2 cellular contexts compared by ENCODE assay signal in the genomic region with DNA sequence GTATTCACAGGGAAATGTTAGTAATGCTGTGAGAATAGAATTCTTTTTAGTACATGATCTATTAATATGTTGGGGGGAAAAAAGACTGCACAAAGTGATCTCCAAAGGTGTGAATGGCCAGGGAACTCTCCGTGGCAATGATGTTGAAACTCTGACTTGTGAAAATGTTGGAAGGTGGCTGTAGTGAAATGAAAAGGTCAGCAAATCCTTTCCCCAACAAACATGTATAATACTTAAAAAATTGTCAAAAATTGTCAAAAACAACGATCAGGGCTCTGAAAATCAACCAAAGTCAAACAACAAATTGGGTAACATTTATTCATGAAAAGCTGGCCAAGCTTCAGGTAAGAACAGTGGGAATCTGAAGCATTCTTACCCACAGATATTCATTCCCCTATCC.
A peak's percentile ranks its signal among the peaks of the same experiment; 100 is the strongest.
TF ChIP-seq lines count a peak whose summit lies in the region.

No MANE protein-coding gene starts in this region.

TF ChIP-seq in HepG2, 621 proteins besides CTCF, POLR2A, EP300 and RAD21 (continues in another document):
- TF ChIP-seq, protein P1, sequence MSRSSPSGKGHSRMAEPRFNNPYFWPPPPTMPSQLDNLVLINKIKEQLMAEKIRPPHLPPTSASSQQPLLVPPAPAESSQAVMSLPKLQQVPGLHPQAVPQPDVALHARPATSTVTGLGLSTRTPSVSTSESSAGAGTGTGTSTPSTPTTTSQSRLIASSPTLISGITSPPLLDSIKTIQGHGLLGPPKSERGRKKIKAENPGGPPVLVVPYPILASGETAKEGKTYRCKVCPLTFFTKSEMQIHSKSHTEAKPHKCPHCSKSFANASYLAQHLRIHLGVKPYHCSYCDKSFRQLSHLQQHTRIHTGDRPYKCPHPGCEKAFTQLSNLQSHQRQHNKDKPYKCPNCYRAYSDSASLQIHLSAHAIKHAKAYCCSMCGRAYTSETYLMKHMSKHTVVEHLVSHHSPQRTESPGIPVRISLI (CRISPR knock-in tag; IDR thresholded peaks at IDR 0.05; ENCODE audit: borderline replicate concordance), result no peak
- TF ChIP-seq MAFF (IDR thresholded peaks at IDR 0.05; ENCODE audit: low read depth, low read length), result 0 out of 2 replicates have a peak, but pooled peaks have one; percentile 40
- TF ChIP-seq, protein P2, sequence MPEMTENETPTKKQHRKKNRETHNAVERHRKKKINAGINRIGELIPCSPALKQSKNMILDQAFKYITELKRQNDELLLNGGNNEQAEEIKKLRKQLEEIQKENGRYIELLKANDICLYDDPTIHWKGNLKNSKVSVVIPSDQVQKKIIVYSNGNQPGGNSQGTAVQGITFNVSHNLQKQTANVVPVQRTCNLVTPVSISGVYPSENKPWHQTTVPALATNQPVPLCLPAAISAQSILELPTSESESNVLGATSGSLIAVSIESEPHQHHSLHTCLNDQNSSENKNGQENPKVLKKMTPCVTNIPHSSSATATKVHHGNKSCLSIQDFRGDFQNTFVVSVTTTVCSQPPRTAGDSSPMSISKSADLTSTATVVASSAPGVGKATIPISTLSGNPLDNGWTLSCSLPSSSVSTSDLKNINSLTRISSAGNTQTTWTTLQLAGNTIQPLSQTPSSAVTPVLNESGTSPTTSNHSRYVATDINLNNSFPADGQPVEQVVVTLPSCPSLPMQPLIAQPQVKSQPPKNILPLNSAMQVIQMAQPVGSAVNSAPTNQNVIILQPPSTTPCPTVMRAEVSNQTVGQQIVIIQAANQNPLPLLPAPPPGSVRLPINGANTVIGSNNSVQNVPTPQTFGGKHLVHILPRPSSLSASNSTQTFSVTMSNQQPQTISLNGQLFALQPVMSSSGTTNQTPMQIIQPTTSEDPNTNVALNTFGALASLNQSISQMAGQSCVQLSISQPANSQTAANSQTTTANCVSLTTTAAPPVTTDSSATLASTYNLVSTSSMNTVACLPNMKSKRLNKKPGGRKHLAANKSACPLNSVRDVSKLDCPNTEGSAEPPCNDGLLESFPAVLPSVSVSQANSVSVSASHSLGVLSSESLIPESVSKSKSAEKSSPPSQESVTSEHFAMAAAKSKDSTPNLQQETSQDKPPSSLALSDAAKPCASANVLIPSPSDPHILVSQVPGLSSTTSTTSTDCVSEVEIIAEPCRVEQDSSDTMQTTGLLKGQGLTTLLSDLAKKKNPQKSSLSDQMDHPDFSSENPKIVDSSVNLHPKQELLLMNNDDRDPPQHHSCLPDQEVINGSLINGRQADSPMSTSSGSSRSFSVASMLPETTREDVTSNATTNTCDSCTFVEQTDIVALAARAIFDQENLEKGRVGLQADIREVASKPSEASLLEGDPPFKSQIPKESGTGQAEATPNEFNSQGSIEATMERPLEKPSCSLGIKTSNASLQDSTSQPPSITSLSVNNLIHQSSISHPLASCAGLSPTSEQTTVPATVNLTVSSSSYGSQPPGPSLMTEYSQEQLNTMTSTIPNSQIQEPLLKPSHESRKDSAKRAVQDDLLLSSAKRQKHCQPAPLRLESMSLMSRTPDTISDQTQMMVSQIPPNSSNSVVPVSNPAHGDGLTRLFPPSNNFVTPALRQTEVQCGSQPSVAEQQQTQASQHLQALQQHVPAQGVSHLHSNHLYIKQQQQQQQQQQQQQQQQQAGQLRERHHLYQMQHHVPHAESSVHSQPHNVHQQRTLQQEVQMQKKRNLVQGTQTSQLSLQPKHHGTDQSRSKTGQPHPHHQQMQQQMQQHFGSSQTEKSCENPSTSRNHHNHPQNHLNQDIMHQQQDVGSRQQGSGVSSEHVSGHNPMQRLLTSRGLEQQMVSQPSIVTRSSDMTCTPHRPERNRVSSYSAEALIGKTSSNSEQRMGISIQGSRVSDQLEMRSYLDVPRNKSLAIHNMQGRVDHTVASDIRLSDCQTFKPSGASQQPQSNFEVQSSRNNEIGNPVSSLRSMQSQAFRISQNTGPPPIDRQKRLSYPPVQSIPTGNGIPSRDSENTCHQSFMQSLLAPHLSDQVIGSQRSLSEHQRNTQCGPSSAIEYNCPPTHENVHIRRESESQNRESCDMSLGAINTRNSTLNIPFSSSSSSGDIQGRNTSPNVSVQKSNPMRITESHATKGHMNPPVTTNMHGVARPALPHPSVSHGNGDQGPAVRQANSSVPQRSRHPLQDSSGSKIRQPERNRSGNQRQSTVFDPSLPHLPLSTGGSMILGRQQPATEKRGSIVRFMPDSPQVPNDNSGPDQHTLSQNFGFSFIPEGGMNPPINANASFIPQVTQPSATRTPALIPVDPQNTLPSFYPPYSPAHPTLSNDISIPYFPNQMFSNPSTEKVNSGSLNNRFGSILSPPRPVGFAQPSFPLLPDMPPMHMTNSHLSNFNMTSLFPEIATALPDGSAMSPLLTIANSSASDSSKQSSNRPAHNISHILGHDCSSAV (CRISPR knock-in tag; IDR thresholded peaks at IDR 0.05; ENCODE audit: borderline replicate concordance), result no peak
- no peak for TF ChIP-seq ZNF34 (CRISPR knock-in tag; IDR thresholded peaks at IDR 0.05; ENCODE audit: borderline replicate concordance)
- TF ChIP-seq ZNF619 (CRISPR knock-in tag; IDR thresholded peaks at IDR 0.05), result no peak
- no peak for TF ChIP-seq ZNF550 (CRISPR knock-in tag; IDR thresholded peaks at IDR 0.05; ENCODE audit: borderline replicate concordance)
- peak; percentile 59 to 74 for TF ChIP-seq MAFK (conservative IDR thresholded peaks at IDR 0.05 in 1 of 2, IDR thresholded peaks at IDR 0.05 in 1 of 2; ENCODE audit: low read length in 2 of 2)

TF ChIP-seq in K562, 482 proteins besides CTCF, POLR2A, EP300 and RAD21:
- TF ChIP-seq, protein P3, sequence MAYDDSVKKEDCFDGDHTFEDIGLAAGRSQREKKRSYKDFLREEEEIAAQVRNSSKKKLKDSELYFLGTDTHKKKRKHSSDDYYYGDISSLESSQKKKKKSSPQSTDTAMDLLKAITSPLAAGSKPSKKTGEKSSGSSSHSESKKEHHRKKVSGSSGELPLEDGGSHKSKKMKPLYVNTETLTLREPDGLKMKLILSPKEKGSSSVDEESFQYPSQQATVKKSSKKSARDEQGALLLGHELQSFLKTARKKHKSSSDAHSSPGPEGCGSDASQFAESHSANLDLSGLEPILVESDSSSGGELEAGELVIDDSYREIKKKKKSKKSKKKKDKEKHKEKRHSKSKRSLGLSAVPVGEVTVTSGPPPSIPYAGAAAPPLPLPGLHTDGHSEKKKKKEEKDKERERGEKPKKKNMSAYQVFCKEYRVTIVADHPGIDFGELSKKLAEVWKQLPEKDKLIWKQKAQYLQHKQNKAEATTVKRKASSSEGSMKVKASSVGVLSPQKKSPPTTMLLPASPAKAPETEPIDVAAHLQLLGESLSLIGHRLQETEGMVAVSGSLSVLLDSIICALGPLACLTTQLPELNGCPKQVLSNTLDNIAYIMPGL (CRISPR knock-in tag; IDR thresholded peaks at IDR 0.05), result no peak
- peak; percentile 62 for TF ChIP-seq ZNF316 (IDR thresholded peaks at IDR 0.05)
- no peak for TF ChIP-seq NONO (IDR thresholded peaks at IDR 0.05; ENCODE audit: low read depth in 2 of 2, low read length in 1 of 2)
- peak; percentile 27; the same call in 1 of the 2 replicates for TF ChIP-seq C11orf30 (IDR thresholded peaks at IDR 0.05; ENCODE audit: low read depth)
- TF ChIP-seq MAFG (tag; conservative IDR thresholded peaks at IDR 0.05), result 0 out of 2 replicates have a peak, but pooled peaks have one; percentile 28
- TF ChIP-seq TAF1 (IDR thresholded peaks at IDR 0.05; ENCODE audit: control insufficient read depth, extremely low read depth, insufficient read depth, low read length, severe bottlenecking), result no peak
- TF ChIP-seq EGR1 (conservative IDR thresholded peaks at IDR 0.05), result no peak
